ENCODE assay signal across 16 cellular contexts in genomic region chr1:99986656-99987225, GRCh38.
"Had no signal": no experiment of that assay in that cellular context is flagged by ENCODE, and none has a peak within 500 bp of the region (broad histone marks: within the 10 kb centered on the region; RNA-seq: fewer than 3 reads in every experiment).

No MANE protein-coding gene starts in this region.

- H3K4me3 ChIP-seq: gastroesophageal sphincter had no signal

- H3K27ac Mint-ChIP-seq: activated CD8-positive, alpha-beta T cell treated with anti-CD3 and anti-CD28 coated beads, Interleukin-2, amount 10 ng/mL, durations not matched to agents 7 days and 5 days; activated naive CD8-positive, alpha-beta T cell treated with anti-CD3 and anti-CD28 coated beads, Interleukin-2, amount 10 ng/mL, durations not matched to agents 7 days and 5 days; natural killer cell treated with Interleukin-12 subunit alpha and Interleukin-12 subunit beta and Interleukin-15 and Interleukin-18, amount 100 ng/mL, for 72 hours had no signal

- H3K9me3 Mint-ChIP-seq: natural killer cell treated with Interleukin-12 subunit alpha and Interleukin-12 subunit beta and Interleukin-15 and Interleukin-18, amount 100 ng/mL, for 72 hours had no signal

- H3K27me3 Mint-ChIP-seq: activated naive CD8-positive, alpha-beta T cell treated with anti-CD3 and anti-CD28 coated beads, Interleukin-2, amount 10 ng/mL, durations not matched to agents 7 days and 5 days; natural killer cell treated with Interleukin-12 subunit alpha and Interleukin-12 subunit beta and Interleukin-15 and Interleukin-18, amount 100 ng/mL, for 72 hours had no signal

- DNase-seq: activated CD4-positive, alpha-beta T cell treated with anti-CD3 and anti-CD28 coated beads for 1 hour; activated CD8-positive, alpha-beta memory T cell treated with anti-CD3 and anti-CD28 coated beads, Interleukin-2, amount 50 U/mL, for 48 hours; activated CD8-positive, alpha-beta T cell treated with anti-CD3 and anti-CD28 coated beads, Interleukin-2, amount 10 ng/mL, durations not matched to agents 7 days and 5 days; activated naive CD8-positive, alpha-beta T cell treated with anti-CD3 and anti-CD28 coated beads, Interleukin-2, amount 10 ng/mL, durations not matched to agents 7 days and 5 days; aorta; hypothalamus; kidney glomerular epithelial cell; mammary epithelial cell; nucleus accumbens; stimulated activated CD4-positive, alpha-beta T cell treated with anti-CD3 and anti-CD28 coated beads, Interleukin-4, amount 100 ng/mL, for 1 hour; stimulated activated CD8-positive, alpha-beta memory T cell treated with anti-CD3 and anti-CD28 coated beads, Interleukin-4, amount 100 ng/mL, for 48 hours; stimulated activated naive CD8-positive, alpha-beta T cell treated with anti-CD3 and anti-CD28 coated beads, Interleukin-15, Interleukin-2, amounts not matched to agents 100 U/mL and 50 U/mL, for 24 hours; SW 1271 had no signal

- H3K36me3 Mint-ChIP-seq: natural killer cell treated with Interleukin-12 subunit alpha and Interleukin-12 subunit beta and Interleukin-15 and Interleukin-18, amount 100 ng/mL, for 72 hours had no signal

- ATAC-seq: activated CD8-positive, alpha-beta T cell treated with anti-CD3 and anti-CD28 coated beads, Interleukin-2, amount 10 ng/mL, durations not matched to agents 7 days and 5 days; gastroesophageal sphincter; natural killer cell treated with Interleukin-12 subunit alpha and Interleukin-12 subunit beta and Interleukin-15 and Interleukin-18, amount 100 ng/mL, for 72 hours; stimulated activated naive CD8-positive, alpha-beta T cell treated with anti-CD3 and anti-CD28 coated beads, Interleukin-15, Interleukin-2, amounts not matched to agents 100 U/mL and 50 U/mL, for 24 hours had no signal

- H3K4me3 Mint-ChIP-seq: activated CD8-positive, alpha-beta T cell treated with anti-CD3 and anti-CD28 coated beads, Interleukin-2, amount 10 ng/mL, durations not matched to agents 7 days and 5 days; activated naive CD8-positive, alpha-beta T cell treated with anti-CD3 and anti-CD28 coated beads, Interleukin-2, amount 10 ng/mL, durations not matched to agents 7 days and 5 days; natural killer cell treated with Interleukin-12 subunit alpha and Interleukin-12 subunit beta and Interleukin-15 and Interleukin-18, amount 100 ng/mL, for 72 hours had no signal

- FAIRE-seq: bronchial epithelial cell had no signal

- H3K27ac ChIP-seq: gastroesophageal sphincter had no signal

- H3K27me3 ChIP-seq: gastroesophageal sphincter had no signal
